Comparison of ENCODE assay signal across 8 cellular contexts in the genomic region with DNA sequence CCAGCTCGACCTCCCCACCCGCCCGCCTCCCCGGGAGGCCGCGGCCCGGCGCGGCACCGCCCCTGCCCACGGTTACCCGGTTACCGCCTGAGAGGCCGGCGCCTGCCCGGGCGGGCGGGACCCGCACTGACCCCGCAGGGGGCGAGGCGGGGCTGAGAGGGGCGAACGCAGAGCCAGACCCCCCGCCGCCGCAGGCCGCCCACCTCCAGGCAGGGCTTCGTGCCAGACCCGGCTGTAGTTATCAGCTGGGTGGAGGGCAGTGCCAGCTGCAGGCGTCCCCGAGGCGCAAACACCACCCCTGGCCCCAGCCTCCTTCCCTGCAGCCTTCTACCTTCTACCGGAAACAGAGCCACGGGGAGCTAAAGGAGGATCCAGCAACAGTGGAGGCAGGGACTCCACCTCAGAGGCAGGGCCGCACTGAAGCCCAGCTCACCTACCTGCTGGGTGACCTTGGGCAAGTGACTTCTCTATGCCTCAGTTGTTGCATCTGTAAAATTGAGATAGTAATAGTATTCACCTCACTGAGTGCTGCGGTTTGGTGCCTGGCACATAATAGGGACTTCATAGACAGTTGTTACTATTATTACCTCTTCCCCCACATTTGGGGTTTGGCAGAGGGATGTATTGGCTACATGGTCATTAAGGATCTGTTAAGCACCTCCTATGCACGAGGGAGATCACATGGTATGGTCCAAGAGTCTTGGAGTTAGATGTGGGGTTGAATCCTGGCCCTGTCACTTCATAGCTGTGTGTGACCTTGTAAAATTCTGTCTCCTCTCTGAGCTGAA.
DNase-seq lines count a peak whose midpoint lies in the region; ATAC-seq and TF ChIP-seq lines count a peak whose summit lies in the region.

No MANE protein-coding gene starts in this region.

- intact Hi-C loops in left lung (cut with DNase I), result no loop called here

- H3K4me3 ChIP-seq in GM12875 (ENCODE audit: low read depth, low read length) (peak overlapping the region; percentile 26), left lung (peak overlapping the region; percentile 51 to 59), thymus (ENCODE audit: low read length) (peak overlapping the region; percentile 48)

- no peak for TF ChIP-seq CTCF in GM12875 (IDR thresholded peaks at IDR 0.05; ENCODE audit: borderline replicate concordance, insufficient read depth, low read depth, low read length)
- no peak for TF ChIP-seq CTCF in brain (conservative IDR thresholded peaks at IDR 0.05)
- no peak for TF ChIP-seq CTCF in left lung (IDR thresholded peaks at IDR 0.05)

- no peaks in the 10 kb centered on the region for H3K36me3 ChIP-seq in left lung
- H3K36me3 ChIP-seq in thymus (ENCODE audit: control insufficient read depth, insufficient read depth), result no peaks in the 10 kb centered on the region

- H3K9me3 Mint-ChIP-seq in brain, result no peaks in the 10 kb centered on the region

- H3K9me3 ChIP-seq in left lung (no peaks in the 10 kb centered on the region), thymus (ENCODE audit: control insufficient read depth) (no peaks in the 10 kb centered on the region)

- WGBS in thymus, result 11% methylated on average over 38 of the region's 38 CpGs

- H3K4me3 Mint-ChIP-seq in brain, result peak overlapping the region; percentile 68 to 82 (median 77)

- DNase-seq in NCI-H2107 treated with DMSO at 0.1 percent for 48 hours (lab: John Stamatoyannopoulos, UW; ENCODE audit: unreplicated experiment), result peak; percentile 57
- DNase-seq in left lung, result peak in 1 of 2 donors; percentile 48
- DNase-seq in cerebellum (ENCODE audit: low spot score), result no peak

- peaks cover 17% of the 10 kb centered on the region for H3K27me3 Mint-ChIP-seq in brain

- peak overlapping the region; percentile 82 to 83 for H3K27ac ChIP-seq in left lung
- H3K27ac ChIP-seq in thymus (ENCODE audit: low read depth), result no peak overlapping the region

- H3K4me1 Mint-ChIP-seq in brain, result peaks cover 52% of the 10 kb centered on the region

- ATAC-seq in HG02588 (IDR thresholded peaks at IDR 0.05; ENCODE audit: unreplicated experiment), result peak; percentile 52
- peak; percentile 34 for ATAC-seq in left lung
- ATAC-seq in GM18858 (IDR thresholded peaks at IDR 0.05; ENCODE audit: unreplicated experiment), result no peak

- H3K4me1 ChIP-seq in left lung (peaks cover 5 to 39% of the 10 kb centered on the region in 2 donors), thymus (ENCODE audit: control insufficient read depth, insufficient read depth, low read length) (no peaks in the 10 kb centered on the region)

- H3K36me3 Mint-ChIP-seq in brain, result no peaks in the 10 kb centered on the region

- H3K27me3 ChIP-seq in left lung, result peaks cover 0 to 12% of the 10 kb centered on the region in 2 donors
- peaks cover 9% of the 10 kb centered on the region for H3K27me3 ChIP-seq in thymus (ENCODE audit: control insufficient read depth, insufficient read depth)

- peak overlapping the region in 4 of 5 experiments; percentile 24 to 79 (median 46) for H3K27ac Mint-ChIP-seq in brain
